23 cellular contexts compared by ENCODE assay signal in genomic region chr18:53610957-53611356, GRCh38.
"Had no signal": no experiment of that assay in that cellular context is flagged by ENCODE, and none has a peak within 500 bp of the region (broad histone marks: within the 10 kb centered on the region; RNA-seq: fewer than 3 reads in every experiment).

No MANE protein-coding gene starts in this region.

- H3K4me3 ChIP-seq: SJSA1 had no signal

- DNase-seq: activated CD4-positive, alpha-beta T cell treated with anti-CD3 and anti-CD28 coated beads for 4 hours; activated CD8-positive, alpha-beta memory T cell treated with anti-CD3 and anti-CD28 coated beads, Interleukin-2, amount 50 U/mL, for 4 hours; activated CD8-positive, alpha-beta T cell treated with anti-CD3 and anti-CD28 coated beads for 36 hours; activated effector memory CD4-positive, alpha-beta T cell treated with anti-CD3 and anti-CD28 coated beads, Interleukin-2, amount 50 U/mL, for 16 hours; activated naive CD4-positive, alpha-beta T cell treated with Interleukin-2 at 50 U/mL for 16 hours; activated naive CD8-positive, alpha-beta T cell treated with anti-CD3 and anti-CD28 coated beads, Interleukin-2, amount 50 U/mL, for 24 hours; activated T-cell treated with anti-CD3 and anti-CD28 coated beads, Interleukin-2, amount 50 U/mL, for 1 hour; amniotic stem cell; cortex of kidney; MV-4-11; NCI-H1092 treated with DMSO at 0.1 percent for 48 hours; NCI-H1436; NCI-H1694 treated with DMSO at 0.1 percent for 48 hours; NCI-H2029 treated with DMSO at 0.1 percent for 48 hours; NCI-H510A treated with DMSO at 0.1 percent for 48 hours; NCI-H69; PC-3; SHP77; SW 1271 had no signal

- ATAC-seq: activated CD4-positive, CD25-positive, alpha-beta regulatory T cell treated with anti-CD3 and anti-CD28 coated beads, Interleukin-2, amount 50 U/mL, for 24 hours; activated CD8-positive, alpha-beta T cell treated with anti-CD3 and anti-CD28 coated beads for 36 hours; activated naive CD4-positive, alpha-beta T cell treated with anti-CD3 and anti-CD28 coated beads, Interleukin-2, amount 50 U/mL, for 72 hours; activated naive CD8-positive, alpha-beta T cell treated with anti-CD3 and anti-CD28 coated beads, Interleukin-2, amount 50 U/mL, for 24 hours; PC-3; SK-N-SH treated with all-trans-retinoic acid at 6 μM for 48 hours had no signal
